In the genomic region with DNA sequence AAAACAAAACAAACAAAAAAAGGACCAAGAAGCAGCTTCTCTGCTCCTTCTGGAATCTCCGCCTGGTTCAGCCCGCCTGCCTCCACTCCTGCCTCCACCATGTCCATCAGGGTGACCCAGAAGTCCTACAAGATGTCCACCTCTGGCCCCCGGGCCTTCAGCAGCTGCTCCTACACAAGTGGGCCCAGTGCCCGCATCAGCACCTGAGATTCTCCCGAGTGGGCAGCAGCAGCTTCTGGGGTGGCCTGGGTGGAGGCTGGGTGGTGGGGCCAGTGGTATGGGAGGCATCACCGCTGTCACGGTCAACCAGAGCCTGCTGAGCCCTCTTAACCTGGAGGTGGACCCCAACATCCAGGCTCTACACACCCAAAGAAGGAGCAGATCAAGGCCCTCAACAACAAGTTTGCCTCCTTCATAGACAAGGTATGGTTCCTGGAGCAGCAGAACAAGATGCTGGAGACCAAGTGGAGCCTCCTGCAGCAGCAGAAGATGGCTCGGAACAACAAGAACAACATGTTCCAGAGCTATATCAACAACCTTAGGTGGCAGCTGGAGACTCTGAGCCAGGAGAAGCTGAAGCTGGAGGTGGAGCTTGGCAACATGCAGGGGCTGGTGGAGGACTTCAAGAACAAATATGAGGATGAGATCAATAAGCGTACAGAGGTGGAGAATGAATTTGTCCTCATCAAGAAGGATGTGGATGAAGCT, we compare ENCODE assay signal across 7 cellular contexts. TPM values are rescaled to one million over a fixed set of nuclear protein-coding genes. Genes with fewer than 3 reads are reported as not detected.
"Had no signal": no experiment of that assay in that cellular context is flagged by ENCODE, and none has a peak within 500 bp of the region (broad histone marks: within the 10 kb centered on the region; RNA-seq: fewer than 3 reads in every experiment).

No MANE protein-coding gene starts in this region.

RNA-seq across cellular contexts. Expression of gene LARP6, which starts 4.8 kb away (rescaled TPM):
- total RNA-seq: activated CD4-positive, alpha-beta T cell treated with anti-CD3 and anti-CD28 coated beads, Interleukin-2, amount 10 ng/mL, durations not matched to agents 24 days and 14 days; activated CD8-positive, alpha-beta memory T cell treated with anti-CD3 and anti-CD28 coated beads, Interleukin-2, amount 10 ng/mL, durations not matched to agents 7 days and 5 days; activated CD8-positive, alpha-beta T cell treated with anti-CD3 and anti-CD28 coated beads, Interleukin-2, amount 10 ng/mL, durations not matched to agents 7 days and 5 days; activated naive CD4-positive, alpha-beta T cell treated with anti-CD3 and anti-CD28 coated beads for 36 hours; activated T-helper 1 cell treated with anti-CD3 and anti-CD28 coated beads, Interleukin-12 subunit alpha, Interleukin-12 subunit beta, Interleukin-2, Interleukin-4 antibody, amounts not matched to agents 30 ng/mL and 10 ng/mL and 1 ng/mL, durations not matched to agents 14 hours and 24 hours and 36 hours; activated T-helper 2 cell treated with anti-CD3 and anti-CD28 coated beads, Interferon-gamma antibody, Interleukin-2, Interleukin-4, amounts not matched to agents 10 μg/mL and 5 μg/mL and 100 μg/mL, durations not matched to agents 14 hours and 24 hours and 36 hours; T-helper 1 cell treated with Interleukin-12 subunit alpha and Interleukin-12 subunit beta and Interleukin-4 antibody, amounts not matched to agents 30 ng/mL and 1 ng/mL, for 36 hours had no signal

RNA-seq across cellular contexts. Expression of gene THAP10, which starts 33.5 kb away (rescaled TPM):
- total RNA-seq: activated CD4-positive, alpha-beta T cell treated with anti-CD3 and anti-CD28 coated beads, Interleukin-2, amount 10 ng/mL, durations not matched to agents 24 days and 14 days; activated CD8-positive, alpha-beta T cell treated with anti-CD3 and anti-CD28 coated beads, Interleukin-2, amount 10 ng/mL, durations not matched to agents 7 days and 5 days; activated naive CD4-positive, alpha-beta T cell treated with anti-CD3 and anti-CD28 coated beads for 36 hours; activated T-helper 1 cell treated with anti-CD3 and anti-CD28 coated beads, Interleukin-12 subunit alpha, Interleukin-12 subunit beta, Interleukin-2, Interleukin-4 antibody, amounts not matched to agents 30 ng/mL and 10 ng/mL and 1 ng/mL, durations not matched to agents 14 hours and 24 hours and 36 hours; T-helper 1 cell treated with Interleukin-12 subunit alpha and Interleukin-12 subunit beta and Interleukin-4 antibody, amounts not matched to agents 30 ng/mL and 1 ng/mL, for 36 hours had no signal

RNA-seq across cellular contexts. Expression of gene LRRC49, which starts 33.9 kb away (rescaled TPM):
- total RNA-seq: activated CD4-positive, alpha-beta T cell treated with anti-CD3 and anti-CD28 coated beads, Interleukin-2, amount 10 ng/mL, durations not matched to agents 24 days and 14 days; activated CD8-positive, alpha-beta T cell treated with anti-CD3 and anti-CD28 coated beads, Interleukin-2, amount 10 ng/mL, durations not matched to agents 7 days and 5 days; activated naive CD4-positive, alpha-beta T cell treated with anti-CD3 and anti-CD28 coated beads for 36 hours; activated T-helper 1 cell treated with anti-CD3 and anti-CD28 coated beads, Interleukin-12 subunit alpha, Interleukin-12 subunit beta, Interleukin-2, Interleukin-4 antibody, amounts not matched to agents 30 ng/mL and 10 ng/mL and 1 ng/mL, durations not matched to agents 14 hours and 24 hours and 36 hours; activated T-helper 2 cell treated with anti-CD3 and anti-CD28 coated beads, Interferon-gamma antibody, Interleukin-2, Interleukin-4, amounts not matched to agents 10 μg/mL and 5 μg/mL and 100 μg/mL, durations not matched to agents 14 hours and 24 hours and 36 hours; T-helper 1 cell treated with Interleukin-12 subunit alpha and Interleukin-12 subunit beta and Interleukin-4 antibody, amounts not matched to agents 30 ng/mL and 1 ng/mL, for 36 hours had no signal
